ENCODE assay signal across 20 cellular contexts in genomic region chr14:22422238-22422637, GRCh38.
DNase-seq lines count a peak whose midpoint lies in the region; ATAC-seq and TF ChIP-seq lines count a peak whose summit lies in the region.
"Had no signal": no experiment of that assay in that cellular context is flagged by ENCODE, and none has a peak within 500 bp of the region (broad histone marks: within the 10 kb centered on the region; RNA-seq: fewer than 3 reads in every experiment).

No MANE protein-coding gene starts in this region.

- no peaks in the 10 kb centered on the region for H3K9me3 ChIP-seq in mucosa of descending colon
- H3K9me3 ChIP-seq: gastroesophageal sphincter, left lung, thoracic aorta had no signal

- peaks cover 0 to 1% (median 1%) of the 10 kb centered on the region in 3 donors for H3K27me3 Mint-ChIP-seq in CD14-positive monocyte (ENCODE audit: low read depth in 3 of 3)
- H3K27me3 Mint-ChIP-seq: activated naive CD8-positive, alpha-beta T cell treated with anti-CD3 and anti-CD28 coated beads, Interleukin-2, amount 10 ng/mL, durations not matched to agents 7 days and 5 days; dendritic cell treated with granulocyte-macrophage colony-stimulating factor and Interleukin-4, amounts not matched to agents 40 ng/mL and 50 ng/mL, for 4 days had no signal

- TF ChIP-seq CTCF in CD14-positive monocyte (IDR thresholded peaks at IDR 0.05) (no peak), mucosa of descending colon (IDR thresholded peaks at IDR 0.05) (no peak), GM20000 (IDR thresholded peaks at IDR 0.05; ENCODE audit: extremely low read depth, missing control alignments) (no peak)

- H3K36me3 Mint-ChIP-seq in CD14-positive monocyte: peaks cover 0 to 4% of the 10 kb centered on the region in 2 donors
- H3K36me3 Mint-ChIP-seq: activated naive CD8-positive, alpha-beta T cell treated with anti-CD3 and anti-CD28 coated beads, Interleukin-2, amount 10 ng/mL, durations not matched to agents 7 days and 5 days had no signal

- intact Hi-C loops in CD14-positive monocyte (cut with micrococcal nuclease): loop anchor here in 1 of 2 donors (2.0 kb wide), 1 partner anchor 17 kb away; no protein-coding TSS in a partner anchor
- intact Hi-C loops in mucosa of descending colon (cut with DNase I, micrococcal nuclease): no loop called here

- H3K4me3 Mint-ChIP-seq in CD14-positive monocyte: no peak overlapping the region
- H3K4me3 Mint-ChIP-seq: activated naive CD8-positive, alpha-beta T cell treated with anti-CD3 and anti-CD28 coated beads, Interleukin-2, amount 10 ng/mL, durations not matched to agents 7 days and 5 days; dendritic cell treated with granulocyte-macrophage colony-stimulating factor and Interleukin-4, amounts not matched to agents 40 ng/mL and 50 ng/mL, for 4 days had no signal

- DNase-seq in CD14-positive monocyte (ENCODE audit: low spot score) (no peak), NCI-H2171 treated with DMSO at 0.1 percent for 48 hours (lab: John Stamatoyannopoulos, UW) (peak; percentile 52), mucosa of descending colon (no peak), GM20000 (ENCODE audit: low spot score) (no peak), NCI-H1105 treated with DMSO at 0.1 percent for 48 hours (lab: John Stamatoyannopoulos, UW) (no peak)
- DNase-seq: activated CD4-positive, alpha-beta T cell treated with anti-CD3 and anti-CD28 coated beads, Interleukin-2, amount 50 U/mL, for 48 hours; activated naive CD8-positive, alpha-beta T cell treated with anti-CD3 and anti-CD28 coated beads, Interleukin-2, amount 10 ng/mL, durations not matched to agents 7 days and 5 days; erythroblast; H7; left lung; NCI-H2081 had no signal

- ATAC-seq in GM21786 (IDR thresholded peaks at IDR 0.05; ENCODE audit: unreplicated experiment) (peak; percentile 48), mucosa of descending colon (peak; percentile 16), HG03175 (IDR thresholded peaks at IDR 0.05; ENCODE audit: unreplicated experiment) (no peak), GM18873 (IDR thresholded peaks at IDR 0.05; ENCODE audit: low FRiP score, unreplicated experiment) (no peak)
- ATAC-seq: gastroesophageal sphincter, left lung, Panc1, SK-N-SH treated with all-trans-retinoic acid at 6 μM for 48 hours had no signal

- H3K9me3 Mint-ChIP-seq in CD14-positive monocyte: no peaks in the 10 kb centered on the region
- H3K9me3 Mint-ChIP-seq: activated naive CD8-positive, alpha-beta T cell treated with anti-CD3 and anti-CD28 coated beads, Interleukin-2, amount 10 ng/mL, durations not matched to agents 7 days and 5 days; dendritic cell treated with granulocyte-macrophage colony-stimulating factor and Interleukin-4, amounts not matched to agents 40 ng/mL and 50 ng/mL, for 4 days had no signal

- H3K4me1 Mint-ChIP-seq in CD14-positive monocyte: peaks cover 58% of the 10 kb centered on the region
- H3K4me1 Mint-ChIP-seq: activated naive CD8-positive, alpha-beta T cell treated with anti-CD3 and anti-CD28 coated beads, Interleukin-2, amount 10 ng/mL, durations not matched to agents 7 days and 5 days had no signal

- no peaks in the 10 kb centered on the region for H3K36me3 ChIP-seq in mucosa of descending colon (ENCODE audit: low read depth)
- H3K36me3 ChIP-seq: gastroesophageal sphincter, left lung, thoracic aorta had no signal

- no peaks in the 10 kb centered on the region for H3K4me1 ChIP-seq in mucosa of descending colon (ENCODE audit: low read depth)

- H3K4me3 ChIP-seq in mucosa of descending colon: no peak overlapping the region
- H3K4me3 ChIP-seq: gastroesophageal sphincter, left lung, skin epidermis, thoracic aorta had no signal

- H3K27ac Mint-ChIP-seq in CD14-positive monocyte: peak overlapping the region in 6 of 7 donors; percentile 14 to 65 (median 54)
- H3K27ac Mint-ChIP-seq: activated naive CD8-positive, alpha-beta T cell treated with anti-CD3 and anti-CD28 coated beads, Interleukin-2, amount 10 ng/mL, durations not matched to agents 7 days and 5 days; dendritic cell treated with granulocyte-macrophage colony-stimulating factor and Interleukin-4, amounts not matched to agents 40 ng/mL and 50 ng/mL, for 4 days had no signal

Comparison
In these comparisons a context has a peak if more than half of its experiments do, and no peak if none do; other contexts are left out.
1. ATAC-seq: peak in GM21786 (single experiment) and mucosa of descending colon (single experiment); none in HG03175 (single experiment) and GM18873 (single experiment).